Comparison of ENCODE assay signal across 7 cellular contexts in the genomic region with DNA sequence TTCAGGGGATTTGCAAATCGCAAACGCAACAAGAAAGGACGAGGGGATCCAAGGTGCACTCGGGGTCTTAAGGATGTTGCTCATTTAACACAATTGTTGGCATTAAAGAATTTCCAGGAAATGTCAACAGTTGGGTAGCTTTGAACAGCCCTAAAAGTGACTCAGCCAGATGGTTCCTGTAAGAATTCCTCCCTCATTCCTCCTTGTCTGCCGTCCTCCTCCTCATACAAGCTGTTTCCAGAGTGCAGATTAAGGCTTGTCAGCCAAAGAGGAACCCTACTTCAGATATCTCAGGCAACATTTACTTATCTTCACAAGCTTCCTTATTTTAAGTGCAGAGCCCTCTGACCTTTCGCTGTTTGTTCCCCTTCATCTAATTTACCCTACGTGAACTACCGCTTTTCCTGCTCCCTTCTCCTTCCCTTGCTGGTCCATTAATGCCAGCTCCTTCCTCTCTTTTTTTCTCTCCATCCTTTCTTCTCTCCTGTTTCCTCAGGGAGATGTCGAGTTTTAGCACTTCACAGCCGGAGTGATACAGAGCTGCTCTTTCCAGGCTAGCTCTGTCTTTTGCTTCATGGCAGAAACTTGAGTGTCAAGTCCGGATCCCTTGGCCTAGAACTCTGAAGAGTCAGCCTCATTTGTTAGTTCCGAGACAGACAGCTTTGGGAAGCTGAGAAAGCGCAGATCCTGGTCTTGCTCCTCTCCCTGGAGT. TPM values are rescaled to one million over a fixed set of nuclear protein-coding genes. Genes with fewer than 3 reads are reported as not detected.
DNase-seq lines count a peak whose midpoint lies in the region; ATAC-seq and TF ChIP-seq lines count a peak whose summit lies in the region.

No MANE protein-coding gene starts in this region.

- no peaks in the 10 kb centered on the region for H3K79me2 ChIP-seq in SK-N-SH (ENCODE audit: insufficient read depth)

- H3K36me3 ChIP-seq in SK-N-SH (replicated peaks in 1 of 2; ENCODE audit: control insufficient read depth in 1 of 2, insufficient read depth in 2 of 2, low read length in 1 of 2) (no peaks in the 10 kb centered on the region), sigmoid colon (no peaks in the 10 kb centered on the region)

- no peaks in the 10 kb centered on the region for H3K36me3 Mint-ChIP-seq in HFFc6 (ENCODE audit: low read depth)

- peak overlapping the region; percentile 66 for H3K4me2 ChIP-seq in SK-N-SH

- H4K20me1 ChIP-seq in SK-N-SH (ENCODE audit: insufficient read depth): no peaks in the 10 kb centered on the region

- peak in 1 of 2 experiments; percentile 52; a peak in 1 of 4 replicates for TF ChIP-seq EP300 in SK-N-SH (IDR thresholded peaks at IDR 0.05; ENCODE audit: borderline replicate concordance in 1 of 2, low read depth in 1 of 2, low read length in 1 of 2)
- no peak for TF ChIP-seq EP300 in sigmoid colon (IDR thresholded peaks at IDR 0.05)

- CTCF ChIA-PET in SK-N-SH (lab: Yijun Ruan, JAX): interaction anchor here (0.7 to 1.7 kb wide), 5 partner anchors 18 to 127 kb away, joined by 3 to 4 read pairs (median 3); no protein-coding TSS in a partner anchor

- peaks cover 3 to 27% of the 10 kb centered on the region in 2 experiments; a peak in 2 of 4 replicates for H3K4me1 ChIP-seq in SK-N-SH (ENCODE audit: control insufficient read depth in 1 of 2, insufficient read depth in 2 of 2, low read depth in 1 of 2, low read length in 1 of 2)
- peaks cover 0 to 22% (median 11%) of the 10 kb centered on the region in 4 donors for H3K4me1 ChIP-seq in sigmoid colon

- H3K9me2 ChIP-seq in SK-N-SH: no peaks in the 10 kb centered on the region

- TF ChIP-seq RAD21 in SK-N-SH (IDR thresholded peaks at IDR 0.05; ENCODE audit: low read length): no peak

- 80% methylated on average over 13 of the region's 13 CpGs for WGBS in SK-N-SH (ENCODE audit: low lambda C conversion rate)
- WGBS in sigmoid colon, 2 donors: 71 to 78% methylated on average over 13 of the region's 13 CpGs

- H3K4me3 ChIP-seq in SK-N-SH (ENCODE audit: low read depth in 2 of 2, low read length in 1 of 2): no peak overlapping the region
- no peak overlapping the region for H3K4me3 ChIP-seq in fibroblast of villous mesenchyme (ENCODE audit: low read depth, low read length)
- no peak overlapping the region for H3K4me3 ChIP-seq in sigmoid colon

- DNase-seq in HFFc6 (peak; percentile 58), SK-N-SH (no peak), fibroblast of villous mesenchyme (ENCODE audit: low read depth) (peak; percentile 79), sigmoid colon (no peak), HPDE6-E6E7 (ENCODE audit: extremely low spot score) (no peak)
- DNase-seq in stimulated activated CD4-positive, alpha-beta T cell treated with anti-CD3 and anti-CD28 coated beads, Interleukin-4, amount 100 ng/mL, for 24 hours: no peak

- H3K27me3 ChIP-seq in SK-N-SH (ENCODE audit: insufficient read depth): no peaks in the 10 kb centered on the region
- H3K27me3 ChIP-seq in sigmoid colon: no peaks in the 10 kb centered on the region

- no peak for ATAC-seq in GM18511 (IDR thresholded peaks at IDR 0.05; ENCODE audit: unreplicated experiment)

- H3K27me3 Mint-ChIP-seq in HFFc6 (ENCODE audit: insufficient read depth): peaks cover 5% of the 10 kb centered on the region

- H3K4me3 Mint-ChIP-seq in HFFc6: peak overlapping the region; percentile 63

- peak overlapping the region; percentile 94 for H3K27ac Mint-ChIP-seq in HFFc6

- peak overlapping the region; percentile 37; the same call in 1 of the 2 replicates for H3K9ac ChIP-seq in SK-N-SH

- TF ChIP-seq POLR2A in sigmoid colon (IDR thresholded peaks at IDR 0.05): no peak

- POLR2A ChIA-PET in SK-N-SH (lab: Yijun Ruan, JAX): interaction anchor here (0.7 kb wide), 1 partner anchor 26 kb away, joined by 3 read pairs; a partner anchor contains a TSS

- intact Hi-C loops in sigmoid colon (cut with DNase I): no loop called here

- H3K9me3 ChIP-seq in SK-N-SH: no peaks in the 10 kb centered on the region
- H3K9me3 ChIP-seq in sigmoid colon: no peaks in the 10 kb centered on the region

- peak overlapping the region; percentile 76 to 81; a peak in 3 of 4 replicates for H3K27ac ChIP-seq in SK-N-SH (ENCODE audit: low read depth in 2 of 2, low read length in 1 of 2)
- H3K27ac ChIP-seq in sigmoid colon: peak overlapping the region in 3 of 4 donors; percentile 31 to 54 (median 33)

- TF ChIP-seq CTCF in HFFc6 (IDR thresholded peaks at IDR 0.05): no peak
- no peak for TF ChIP-seq CTCF in SK-N-SH (IDR thresholded peaks at IDR 0.05)
- TF ChIP-seq CTCF in fibroblast of villous mesenchyme (IDR thresholded peaks at IDR 0.05; ENCODE audit: insufficient read depth, low read depth, low read length): no peak
- TF ChIP-seq CTCF in sigmoid colon (IDR thresholded peaks at IDR 0.05): no peak

- H2AFZ ChIP-seq in SK-N-SH (ENCODE audit: low read depth): no peak overlapping the region

- H3K4me1 Mint-ChIP-seq in HFFc6 (ENCODE audit: low read depth): peaks cover 49% of the 10 kb centered on the region

- peaks cover 28% of the 10 kb centered on the region for H3F3A ChIP-seq in SK-N-SH (replicated peaks; ENCODE audit: insufficient read depth)

- no peaks in the 10 kb centered on the region for H3K9me3 Mint-ChIP-seq in HFFc6

TF ChIP-seq in SK-N-SH, 30 proteins besides CTCF, POLR2A, EP300 and RAD21 (continues in another document):
- TF ChIP-seq RCOR1 (IDR thresholded peaks at IDR 0.05; ENCODE audit: low read length): no peak
- peak; percentile 14; the same call in 1 of the 2 replicates for TF ChIP-seq NFIC (IDR thresholded peaks at IDR 0.05; ENCODE audit: borderline replicate concordance)
- no peak for TF ChIP-seq FOXJ3 (CRISPR knock-in tag; IDR thresholded peaks at IDR 0.05)
- TF ChIP-seq, protein P1, sequence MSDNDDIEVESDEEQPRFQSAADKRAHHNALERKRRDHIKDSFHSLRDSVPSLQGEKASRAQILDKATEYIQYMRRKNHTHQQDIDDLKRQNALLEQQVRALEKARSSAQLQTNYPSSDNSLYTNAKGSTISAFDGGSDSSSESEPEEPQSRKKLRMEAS (IDR thresholded peaks at IDR 0.05; ENCODE audit: low read depth): 0 out of 2 replicates have a peak, but pooled peaks have one; percentile 19
- TF ChIP-seq, protein P2, sequence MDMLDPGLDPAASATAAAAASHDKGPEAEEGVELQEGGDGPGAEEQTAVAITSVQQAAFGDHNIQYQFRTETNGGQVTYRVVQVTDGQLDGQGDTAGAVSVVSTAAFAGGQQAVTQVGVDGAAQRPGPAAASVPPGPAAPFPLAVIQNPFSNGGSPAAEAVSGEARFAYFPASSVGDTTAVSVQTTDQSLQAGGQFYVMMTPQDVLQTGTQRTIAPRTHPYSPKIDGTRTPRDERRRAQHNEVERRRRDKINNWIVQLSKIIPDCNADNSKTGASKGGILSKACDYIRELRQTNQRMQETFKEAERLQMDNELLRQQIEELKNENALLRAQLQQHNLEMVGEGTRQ (IDR thresholded peaks at IDR 0.05; ENCODE audit: borderline replicate concordance, low read depth, low read length): no peak
- no peak for TF ChIP-seq NRF1 (IDR thresholded peaks at IDR 0.05; ENCODE audit: low read depth, low read length)
- TF ChIP-seq, protein P3, sequence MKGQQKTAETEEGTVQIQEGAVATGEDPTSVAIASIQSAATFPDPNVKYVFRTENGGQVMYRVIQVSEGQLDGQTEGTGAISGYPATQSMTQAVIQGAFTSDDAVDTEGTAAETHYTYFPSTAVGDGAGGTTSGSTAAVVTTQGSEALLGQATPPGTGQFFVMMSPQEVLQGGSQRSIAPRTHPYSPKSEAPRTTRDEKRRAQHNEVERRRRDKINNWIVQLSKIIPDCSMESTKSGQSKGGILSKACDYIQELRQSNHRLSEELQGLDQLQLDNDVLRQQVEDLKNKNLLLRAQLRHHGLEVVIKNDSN (IDR thresholded peaks at IDR 0.05; ENCODE audit: borderline replicate concordance, low read depth): no peak
- TF ChIP-seq, protein P4, sequence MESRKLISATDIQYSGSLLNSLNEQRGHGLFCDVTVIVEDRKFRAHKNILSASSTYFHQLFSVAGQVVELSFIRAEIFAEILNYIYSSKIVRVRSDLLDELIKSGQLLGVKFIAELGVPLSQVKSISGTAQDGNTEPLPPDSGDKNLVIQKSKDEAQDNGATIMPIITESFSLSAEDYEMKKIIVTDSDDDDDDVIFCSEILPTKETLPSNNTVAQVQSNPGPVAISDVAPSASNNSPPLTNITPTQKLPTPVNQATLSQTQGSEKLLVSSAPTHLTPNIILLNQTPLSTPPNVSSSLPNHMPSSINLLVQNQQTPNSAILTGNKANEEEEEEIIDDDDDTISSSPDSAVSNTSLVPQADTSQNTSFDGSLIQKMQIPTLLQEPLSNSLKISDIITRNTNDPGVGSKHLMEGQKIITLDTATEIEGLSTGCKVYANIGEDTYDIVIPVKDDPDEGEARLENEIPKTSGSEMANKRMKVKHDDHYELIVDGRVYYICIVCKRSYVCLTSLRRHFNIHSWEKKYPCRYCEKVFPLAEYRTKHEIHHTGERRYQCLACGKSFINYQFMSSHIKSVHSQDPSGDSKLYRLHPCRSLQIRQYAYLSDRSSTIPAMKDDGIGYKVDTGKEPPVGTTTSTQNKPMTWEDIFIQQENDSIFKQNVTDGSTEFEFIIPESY (IDR thresholded peaks at IDR 0.05; ENCODE audit: borderline replicate concordance, low read depth): no peak
- TF ChIP-seq ELF1 (IDR thresholded peaks at IDR 0.05): no peak
- TF ChIP-seq GATA2 (CRISPR knock-in tag; IDR thresholded peaks at IDR 0.05): no peak
- TF ChIP-seq SIN3A (IDR thresholded peaks at IDR 0.05; ENCODE audit: borderline replicate concordance, low read depth, low read length): no peak
- TF ChIP-seq CHD2 (IDR thresholded peaks at IDR 0.05; ENCODE audit: low read length, partially characterized antibody): no peak
- peak; percentile 47 for TF ChIP-seq JUND (IDR thresholded peaks at IDR 0.05)
- no peak; the same call in 1 of the 2 replicates for TF ChIP-seq RXRA (IDR thresholded peaks at IDR 0.05; ENCODE audit: borderline replicate concordance, low read depth)
- TF ChIP-seq EZH2phosphoT487 (IDR thresholded peaks at IDR 0.05; ENCODE audit: borderline replicate concordance, low read depth): no peak

RNA-seq across cellular contexts. Expression of a gene that starts 26.1 kb away (rescaled TPM):
- 10 to 100 TPM; 11.5 to 15.1 (median 14.6) TPM for total RNA-seq in HFFc6 (2021; fragmentation: NEBNext Ultra II Directional; extraction: Animal tissue kit (Norgen Biotek cat#: 25700))
- polyA plus RNA-seq in SK-N-SH (2012; rRNA removed) (25.2 and 27.5 TPM in 2 replicates), sigmoid colon (10 to 100 TPM; 20.3 to 33.6 (median 24.0) TPM)
- polyA plus RNA-seq in SK-N-SH (2012; cell fraction: cytosol; rRNA removed): 27.7 and 30.3 TPM in 2 replicates
- polyA plus RNA-seq in SK-N-SH (2012; cell fraction: nucleus; rRNA removed): 22.8 and 24.5 TPM in 2 replicates
- total RNA-seq in fibroblast of villous mesenchyme (23.7 and 27.4 TPM in 2 replicates), sigmoid colon (10 to 100 TPM in 2 of 4 donors, 1 to 10 TPM in 2; 7.2 to 13.8 (median 11.2) TPM)

Comparison
In these comparisons a context has a peak if more than half of its experiments do, and no peak if none do; other contexts are left out.
1. DNase-seq: peak in HFFc6 (single experiment) and fibroblast of villous mesenchyme (single experiment); none in SK-N-SH (single experiment), sigmoid colon (single experiment), HPDE6-E6E7 (single experiment) and stimulated activated CD4-positive, alpha-beta T cell treated with anti-CD3 and anti-CD28 coated beads, Interleukin-4, amount 100 ng/mL, for 24 hours (single experiment).